In genomic region chr4:183240581-183241321, GRCh38 we compare ENCODE assay signal across 14 cellular contexts.
DNase-seq lines count a peak whose midpoint lies in the region; ATAC-seq and TF ChIP-seq lines count a peak whose summit lies in the region.
"Had no signal": no experiment of that assay in that cellular context is flagged by ENCODE, and none has a peak within 500 bp of the region (broad histone marks: within the 10 kb centered on the region; RNA-seq: fewer than 3 reads in every experiment).

No MANE protein-coding gene starts in this region.

- H3K4ac ChIP-seq in IMR-90 (ENCODE audit: low read depth, low read length), result no peak overlapping the region

- no peak for TF ChIP-seq POLR2A in IMR-90 (IDR thresholded peaks at IDR 0.05; ENCODE audit: low read depth, low read length)

- H3K36me3 Mint-ChIP-seq in endodermal cell (ENCODE audit: low read depth), result peaks cover 50% of the 10 kb centered on the region

- no peak overlapping the region for H4K5ac ChIP-seq in IMR-90 (ENCODE audit: low read depth, low read length)

- H3K27ac ChIP-seq in IMR-90 (ENCODE audit: insufficient read depth, low read length) (0 out of 2 replicates have a peak overlapping the region, but pooled peaks have one; percentile 8), endodermal cell (ENCODE audit: low read depth, low read length) (peak overlapping the region; percentile 12), left lung (no peak overlapping the region), substantia nigra (ENCODE audit: low read depth, low read length, poor library complexity, severe bottlenecking) (peak overlapping the region; percentile 32)

- H3K27me3 ChIP-seq in IMR-90 (ENCODE audit: control insufficient read depth, insufficient read depth, low read length) (no peaks in the 10 kb centered on the region), endodermal cell (ENCODE audit: control insufficient read depth, insufficient read depth, low read length, poor library complexity, severe bottlenecking) (no peaks in the 10 kb centered on the region), left lung (no peaks in the 10 kb centered on the region)
- H3K27me3 ChIP-seq: dorsolateral prefrontal cortex had no signal

- TF ChIP-seq RAD21 in IMR-90 (IDR thresholded peaks at IDR 0.05; ENCODE audit: low read length), result no peak

- 75% methylated on average over 1 of the region's 15 CpGs; no CpG with 5 or more reads in 1 of the 2 experiments for WGBS in IMR-90 (ENCODE audit: extremely low coverage in 2 of 2, insufficient read length in 1 of 2), 2 experiments
- WGBS in endodermal cell (ENCODE audit: insufficient coverage in 1 of 2, insufficient read length in 1 of 2), 2 experiments, result 80 to 100% methylated on average over 4 to 15 of the region's 15 CpGs

- no peak overlapping the region for H2BK5ac ChIP-seq in IMR-90 (ENCODE audit: low read depth, low read length, poor library complexity, severe bottlenecking)

- TF ChIP-seq CTCF in IMR-90 (conservative IDR thresholded peaks at IDR 0.05; ENCODE audit: low read depth, low read length) (no peak), endodermal cell (conservative IDR thresholded peaks at IDR 0.05) (no peak), left lung (IDR thresholded peaks at IDR 0.05) (no peak)

- H3K56ac ChIP-seq in IMR-90 (ENCODE audit: extremely low read depth, insufficient read depth, low read length), result no peak overlapping the region

- peak overlapping the region; percentile 13 for H3K4me3 Mint-ChIP-seq in endodermal cell
- H3K4me3 Mint-ChIP-seq: activated T-cell treated with anti-CD3 and anti-CD28 coated beads, Interleukin-2, amount 50 U/mL, for 72 hours; T-cell had no signal

- no peak overlapping the region for H3K18ac ChIP-seq in IMR-90 (ENCODE audit: low read depth, low read length)

- H3K9me3 ChIP-seq in IMR-90 (ENCODE audit: control insufficient read depth, insufficient read depth, low read length) (peaks cover 4% of the 10 kb centered on the region), endodermal cell (ENCODE audit: control insufficient read depth, low read length) (peaks cover 9% of the 10 kb centered on the region), left lung (peaks cover 0 to 2% of the 10 kb centered on the region in 2 donors)

- in situ Hi-C loops in IMR-90 (cut with MboI; ENCODE audit: low sequenced_read_pairs), result no loop called here

- peaks cover 14% of the 10 kb centered on the region for H3K36me3 ChIP-seq in IMR-90 (ENCODE audit: control insufficient read depth, insufficient read depth, low read length)
- peaks cover 80% of the 10 kb centered on the region for H3K36me3 ChIP-seq in endodermal cell (ENCODE audit: control insufficient read depth, insufficient read depth, low read length)
- H3K36me3 ChIP-seq in left lung, result peaks cover 0 to 5% of the 10 kb centered on the region in 2 donors

- no peak overlapping the region for H2BK20ac ChIP-seq in IMR-90 (ENCODE audit: low read depth, low read length)

- H3K9ac ChIP-seq in IMR-90 (ENCODE audit: low read depth, low read length) (no peak overlapping the region), endodermal cell (ENCODE audit: extremely low read depth, low read length, poor library complexity, severe bottlenecking) (peak overlapping the region; percentile 1)

- dilution Hi-C loops in IMR-90 (cut with HindIII; ENCODE audit: low sequenced_read_pairs, unreplicated experiment), result no loop called here

- no peaks in the 10 kb centered on the region for H3K9me3 Mint-ChIP-seq in endodermal cell
- H3K9me3 Mint-ChIP-seq: activated T-cell treated with anti-CD3 and anti-CD28 coated beads, Interleukin-2, amount 50 U/mL, for 72 hours; T-cell had no signal

- H3K4me1 Mint-ChIP-seq in endodermal cell, result peaks cover 53% of the 10 kb centered on the region
- H3K4me1 Mint-ChIP-seq: T-cell had no signal

- H4K91ac ChIP-seq in IMR-90 (ENCODE audit: insufficient read depth, low read depth, low read length), result no peak overlapping the region

- no peak overlapping the region for H2BK15ac ChIP-seq in IMR-90 (ENCODE audit: low read depth, low read length)

- H2AK9ac ChIP-seq in IMR-90 (replicated peaks; ENCODE audit: low read depth, low read length, poor library complexity), result no peak overlapping the region

- no peak overlapping the region for H4K8ac ChIP-seq in IMR-90 (ENCODE audit: low read depth in 2 of 2, low read length in 2 of 2)

- DNase-seq in IMR-90, result no peak
- peak; percentile 76 for DNase-seq in endodermal cell
- DNase-seq in left lung, result peak in 1 of 2 donors; percentile 48
- DNase-seq in substantia nigra (lab: John Stamatoyannopoulos, UW), result peak in 1 of 49 donors; percentile 3
- DNase-seq in kidney glomerular epithelial cell (lab: John Stamatoyannopoulos, UW), result no peak
- DNase-seq: activated CD4-positive, alpha-beta T cell treated with anti-CD3 and anti-CD28 coated beads for 1 hour; activated T-cell treated with anti-CD3 and anti-CD28 coated beads, Interleukin-2, amount 50 U/mL, for 72 hours; dorsolateral prefrontal cortex; stimulated activated CD4-positive, alpha-beta T cell treated with anti-CD3 and anti-CD28 coated beads, Interleukin-4, amount 100 ng/mL, for 24 hours; stimulated activated naive CD4-positive, alpha-beta T cell treated with Interleukin-2 at 50 U/mL for 16 hours; T-cell had no signal

- no peak overlapping the region for H3K23ac ChIP-seq in IMR-90 (ENCODE audit: low read depth, low read length)

- POLR2A ChIA-PET in IMR-90 (lab: Charles Lee; ENCODE audit: unreplicated experiment), result no interaction called here

- H3K9me1 ChIP-seq in IMR-90 (ENCODE audit: insufficient read depth, low read length), result peaks cover 6% of the 10 kb centered on the region; the same call in 1 of the 2 replicates

- H3K4me3 ChIP-seq in IMR-90 (ENCODE audit: insufficient read depth, low read depth, low read length), result no peak overlapping the region
- H3K4me3 ChIP-seq in endodermal cell (ENCODE audit: low read length), result no peak overlapping the region
- no peak overlapping the region for H3K4me3 ChIP-seq in left lung

- no TSS peak for BruUV-seq in IMR-90 (replicated peaks; lab: Mats Ljungman, UMichigan)

- no peak overlapping the region for H2AK5ac ChIP-seq in IMR-90 (ENCODE audit: low read depth, low read length)

- peak overlapping the region; percentile 86 for H3K27ac Mint-ChIP-seq in endodermal cell
- H3K27ac Mint-ChIP-seq: activated T-cell treated with anti-CD3 and anti-CD28 coated beads, Interleukin-2, amount 50 U/mL, for 72 hours; T-cell had no signal

- H3K14ac ChIP-seq in IMR-90 (replicated peaks; ENCODE audit: low read depth, low read length), result no peak overlapping the region

- intact Hi-C loops in IMR-90 (cut with micrococcal nuclease) (loop anchor here (2.0 kb wide), 1 partner anchor 142 kb away; the partner anchor contains the start of gene WWC2), left lung (cut with DNase I) (no loop called here)

- ATAC-seq in IMR-90 (ENCODE audit: low read depth), result peak; percentile 19
- peak; percentile 78 for ATAC-seq in left lung
- no peak for ATAC-seq in HG03039 (IDR thresholded peaks at IDR 0.05; ENCODE audit: unreplicated experiment)
- no peak for ATAC-seq in GM19463 (IDR thresholded peaks at IDR 0.05; ENCODE audit: unreplicated experiment)
- no peak for ATAC-seq in HG03439 (IDR thresholded peaks at IDR 0.05; ENCODE audit: unreplicated experiment)
- ATAC-seq: activated T-cell treated with anti-CD3 and anti-CD28 coated beads, Interleukin-2, amount 50 U/mL, for 72 hours; T-cell had no signal

- no peak overlapping the region for H2BK120ac ChIP-seq in IMR-90 (ENCODE audit: low read depth, low read length)

- peaks cover 8% of the 10 kb centered on the region for H4K20me1 ChIP-seq in IMR-90 (ENCODE audit: insufficient read depth, low read length)

- H3K79me1 ChIP-seq in IMR-90 (ENCODE audit: low read depth in 1 of 2, low read length in 2 of 2), result peaks cover 18 to 25% of the 10 kb centered on the region in 2 experiments

- CTCF ChIA-PET in IMR-90 (lab: Yijun Ruan, JAX), result interaction anchor here (1.0 kb wide), 1 partner anchor 15 kb away, joined by 3 read pairs; no protein-coding TSS in a partner anchor

- no peaks in the 10 kb centered on the region for H3K27me3 Mint-ChIP-seq in endodermal cell (ENCODE audit: insufficient read depth)

- H3K4me1 ChIP-seq in IMR-90 (ENCODE audit: control insufficient read depth, insufficient read depth, low read length) (peaks cover 12% of the 10 kb centered on the region; the same call in 1 of the 2 replicates), endodermal cell (ENCODE audit: control insufficient read depth, insufficient read depth, low read length) (peaks cover 40% of the 10 kb centered on the region), left lung (no peaks in the 10 kb centered on the region)

- no peak overlapping the region for H2AFZ ChIP-seq in IMR-90 (replicated peaks; ENCODE audit: low read length, poor library complexity)

- no peak overlapping the region for H3K4me2 ChIP-seq in IMR-90 (ENCODE audit: low read depth, low read length)

TF ChIP-seq in IMR-90, 13 proteins besides CTCF, POLR2A, EP300 and RAD21:
- no peak for TF ChIP-seq CHD1 (IDR thresholded peaks at IDR 0.05; ENCODE audit: low read depth, low read length)
- TF ChIP-seq, protein P1, sequence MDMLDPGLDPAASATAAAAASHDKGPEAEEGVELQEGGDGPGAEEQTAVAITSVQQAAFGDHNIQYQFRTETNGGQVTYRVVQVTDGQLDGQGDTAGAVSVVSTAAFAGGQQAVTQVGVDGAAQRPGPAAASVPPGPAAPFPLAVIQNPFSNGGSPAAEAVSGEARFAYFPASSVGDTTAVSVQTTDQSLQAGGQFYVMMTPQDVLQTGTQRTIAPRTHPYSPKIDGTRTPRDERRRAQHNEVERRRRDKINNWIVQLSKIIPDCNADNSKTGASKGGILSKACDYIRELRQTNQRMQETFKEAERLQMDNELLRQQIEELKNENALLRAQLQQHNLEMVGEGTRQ (IDR thresholded peaks at IDR 0.05; ENCODE audit: low read depth, low read length), result no peak
- TF ChIP-seq, protein P2, sequence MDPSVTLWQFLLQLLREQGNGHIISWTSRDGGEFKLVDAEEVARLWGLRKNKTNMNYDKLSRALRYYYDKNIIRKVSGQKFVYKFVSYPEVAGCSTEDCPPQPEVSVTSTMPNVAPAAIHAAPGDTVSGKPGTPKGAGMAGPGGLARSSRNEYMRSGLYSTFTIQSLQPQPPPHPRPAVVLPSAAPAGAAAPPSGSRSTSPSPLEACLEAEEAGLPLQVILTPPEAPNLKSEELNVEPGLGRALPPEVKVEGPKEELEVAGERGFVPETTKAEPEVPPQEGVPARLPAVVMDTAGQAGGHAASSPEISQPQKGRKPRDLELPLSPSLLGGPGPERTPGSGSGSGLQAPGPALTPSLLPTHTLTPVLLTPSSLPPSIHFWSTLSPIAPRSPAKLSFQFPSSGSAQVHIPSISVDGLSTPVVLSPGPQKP (IDR thresholded peaks at IDR 0.05; ENCODE audit: borderline replicate concordance, low read depth, low read length), result no peak
- TF ChIP-seq RFX5 (IDR thresholded peaks at IDR 0.05; ENCODE audit: low read depth, low read length), result no peak
- no peak for TF ChIP-seq MAFK (IDR thresholded peaks at IDR 0.05; ENCODE audit: low read depth, low read length)
- TF ChIP-seq SMC3 (IDR thresholded peaks at IDR 0.05; ENCODE audit: low read depth, low read length), result no peak
- no peak for TF ChIP-seq FOS (IDR thresholded peaks at IDR 0.05; ENCODE audit: low read depth, low read length)

Comparison
In these comparisons a context has a peak if more than half of its experiments do, and no peak if none do; other contexts are left out.
1. ATAC-seq: peak in IMR-90 (single experiment) and left lung (single experiment); none in HG03039 (single experiment), GM19463 (single experiment) and HG03439 (single experiment).
2. H3K27ac ChIP-seq: peak in IMR-90 (single experiment), endodermal cell (single experiment) and substantia nigra (single experiment); none in left lung (0 of 2).